In the genomic region with DNA sequence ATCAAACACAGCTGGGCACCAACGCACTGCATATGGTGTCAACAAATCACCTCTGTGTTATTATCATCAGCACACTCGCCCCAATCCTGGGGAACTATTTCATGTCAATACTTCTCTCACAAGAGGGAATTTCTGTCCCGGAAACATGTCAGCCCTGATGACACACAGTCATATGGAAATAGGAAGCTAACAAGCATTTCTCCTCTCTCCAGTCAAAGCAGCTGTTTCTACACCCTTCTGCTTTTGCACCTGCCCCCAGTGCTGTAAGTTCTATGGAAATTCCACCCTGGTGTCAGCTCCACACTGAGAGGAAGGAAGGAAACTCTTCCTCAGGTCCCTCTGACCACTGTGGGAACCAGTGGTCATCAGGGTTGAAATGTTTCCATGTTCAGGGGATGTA, we compare ENCODE assay signal across 11 cellular contexts.
A peak's percentile ranks its signal among the peaks of the same experiment; 100 is the strongest.
DNase-seq lines count a peak whose midpoint lies in the region; ATAC-seq and TF ChIP-seq lines count a peak whose summit lies in the region.
"Had no signal": no experiment of that assay in that cellular context is flagged by ENCODE, and none has a peak within 500 bp of the region (broad histone marks: within the 10 kb centered on the region; RNA-seq: fewer than 3 reads in every experiment).

No MANE protein-coding gene starts in this region.

- ATAC-seq in GM18909 (IDR thresholded peaks at IDR 0.05; ENCODE audit: poor library complexity, unreplicated experiment), result peak; percentile 27
- ATAC-seq in HG02642 (IDR thresholded peaks at IDR 0.05; ENCODE audit: poor library complexity, unreplicated experiment), result peak; percentile 42
- ATAC-seq in lung (ENCODE audit: insufficient read depth, low FRiP score), result peak; percentile 67
- no peak for ATAC-seq in activated CD8-positive, alpha-beta T cell treated with anti-CD3 and anti-CD28 coated beads, Interleukin-2, amount 10 ng/mL, durations not matched to agents 7 days and 5 days

- DNase-seq in Kasumi-1 (lab: John Stamatoyannopoulos, UW), result peak; percentile 16 to 19
- no peak for DNase-seq in lung (ENCODE audit: low spot score)
- no peak for DNase-seq in activated CD8-positive, alpha-beta T cell treated with anti-CD3 and anti-CD28 coated beads, Interleukin-2, amount 10 ng/mL, durations not matched to agents 7 days and 5 days
- no peak for DNase-seq in dedifferentiated amniotic fluid mesenchymal stem cell (ENCODE audit: extremely low spot score)
- DNase-seq in WERI-Rb-1, result no peak
- no peak for DNase-seq in epidermal melanocyte (ENCODE audit: insufficient read length, low spot score)
- DNase-seq: brain microvascular endothelial cell, stomach had no signal

- no peaks in the 10 kb centered on the region for H3K36me3 ChIP-seq in lung (ENCODE audit: control insufficient read depth in 2 of 2, insufficient read depth in 2 of 2, low read length in 2 of 2)
- H3K36me3 ChIP-seq in WERI-Rb-1, result no peaks in the 10 kb centered on the region
- H3K36me3 ChIP-seq: brain microvascular endothelial cell, stomach had no signal

- no peaks in the 10 kb centered on the region for H3K9me3 Mint-ChIP-seq in activated CD8-positive, alpha-beta T cell treated with anti-CD3 and anti-CD28 coated beads, Interleukin-2, amount 10 ng/mL, durations not matched to agents 7 days and 5 days (ENCODE audit: insufficient read depth)

- peaks cover 32% of the 10 kb centered on the region for H3K4me1 Mint-ChIP-seq in activated CD8-positive, alpha-beta T cell treated with anti-CD3 and anti-CD28 coated beads, Interleukin-2, amount 10 ng/mL, durations not matched to agents 7 days and 5 days (ENCODE audit: low read depth)

- CTCF ChIA-PET in activated CD8-positive, alpha-beta T cell treated with anti-CD3 and anti-CD28 coated beads, Interleukin-2, amount 10 ng/mL, durations not matched to agents 7 days and 5 days (lab: Charles Lee), result interaction anchor here (0.7 kb wide), 1 partner anchor 15 kb away, joined by 3 read pairs; no protein-coding TSS in a partner anchor

- H3K27ac ChIP-seq in lung (ENCODE audit: low read depth in 1 of 2, low read length in 1 of 2), result no peak overlapping the region
- no peak overlapping the region for H3K27ac ChIP-seq in WERI-Rb-1
- H3K27ac ChIP-seq: brain microvascular endothelial cell, VCaP had no signal

- H3K4me1 ChIP-seq in lung (ENCODE audit: control insufficient read depth in 2 of 2, insufficient read depth in 2 of 2, low read length in 2 of 2), result peaks cover 0 to 3% of the 10 kb centered on the region in 2 donors

- H3K27me3 ChIP-seq in lung (ENCODE audit: control insufficient read depth, insufficient read depth) (no peaks in the 10 kb centered on the region), WERI-Rb-1 (ENCODE audit: insufficient read depth, low read depth, severe bottlenecking) (no peaks in the 10 kb centered on the region)
- H3K27me3 ChIP-seq: brain microvascular endothelial cell, stomach had no signal

- TF ChIP-seq CTCF in lung (IDR thresholded peaks at IDR 0.05; ENCODE audit: control extremely low read depth, extremely low read depth) (no peak), WERI-Rb-1 (IDR thresholded peaks at IDR 0.05; ENCODE audit: low read depth, low read length) (no peak)

- H3K4me3 Mint-ChIP-seq in activated CD8-positive, alpha-beta T cell treated with anti-CD3 and anti-CD28 coated beads, Interleukin-2, amount 10 ng/mL, durations not matched to agents 7 days and 5 days, result no peak overlapping the region

- POLR2A ChIA-PET in activated CD8-positive, alpha-beta T cell treated with anti-CD3 and anti-CD28 coated beads, Interleukin-2, amount 10 ng/mL, durations not matched to agents 7 days and 5 days (lab: Charles Lee), result interaction anchor here (0.8 kb wide), 1 partner anchor 218 kb away, joined by 3 read pairs; no protein-coding TSS in a partner anchor

- H3K4me3 ChIP-seq in lung, result no peak overlapping the region
- no peak overlapping the region for H3K4me3 ChIP-seq in WERI-Rb-1 (ENCODE audit: low read depth, low read length)
- H3K4me3 ChIP-seq: stomach had no signal

- H3K27ac Mint-ChIP-seq in activated CD8-positive, alpha-beta T cell treated with anti-CD3 and anti-CD28 coated beads, Interleukin-2, amount 10 ng/mL, durations not matched to agents 7 days and 5 days, result no peak overlapping the region

- no peaks in the 10 kb centered on the region for H3K9me3 ChIP-seq in lung (ENCODE audit: control insufficient read depth in 2 of 2, insufficient read depth in 1 of 2, low read length in 1 of 2)
- H3K9me3 ChIP-seq in WERI-Rb-1 (ENCODE audit: severe bottlenecking), result no peaks in the 10 kb centered on the region
- H3K9me3 ChIP-seq: stomach had no signal

- WGBS in lung, 2 donors, result 50 to 66% methylated on average over 3 of the region's 3 CpGs

- peaks cover 8% of the 10 kb centered on the region for H3K27me3 Mint-ChIP-seq in activated CD8-positive, alpha-beta T cell treated with anti-CD3 and anti-CD28 coated beads, Interleukin-2, amount 10 ng/mL, durations not matched to agents 7 days and 5 days (ENCODE audit: low read depth)

- peaks cover 5% of the 10 kb centered on the region for H3K36me3 Mint-ChIP-seq in activated CD8-positive, alpha-beta T cell treated with anti-CD3 and anti-CD28 coated beads, Interleukin-2, amount 10 ng/mL, durations not matched to agents 7 days and 5 days (ENCODE audit: low read depth)

Comparison
In these comparisons a context has a peak if more than half of its experiments do, and no peak if none do; other contexts are left out.
1. DNase-seq: peak in Kasumi-1 (2 of 2); none in lung (single experiment), activated CD8-positive, alpha-beta T cell treated with anti-CD3 and anti-CD28 coated beads, Interleukin-2, amount 10 ng/mL, durations not matched to agents 7 days and 5 days (single experiment), dedifferentiated amniotic fluid mesenchymal stem cell (single experiment), WERI-Rb-1 (single experiment) and epidermal melanocyte (single experiment).